ENCODE assay signal across 1 cellular context in genomic region chr22:28296452-28296851, GRCh38.
TF ChIP-seq lines count a peak whose summit lies in the region.

No MANE protein-coding gene starts in this region.

TF ChIP-seq in HepG2, 621 proteins besides CTCF, POLR2A, EP300 and RAD21 (continued from another document):
- TF ChIP-seq REST (IDR thresholded peaks at IDR 0.05; ENCODE audit: borderline replicate concordance in 1 of 2, low read depth in 1 of 2, low read length in 2 of 2): no peak
- TF ChIP-seq RARA (CRISPR knock-in tag; IDR thresholded peaks at IDR 0.05): peak; percentile 63
- no peak for TF ChIP-seq FOXK2 (IDR thresholded peaks at IDR 0.05)
- no peak for TF ChIP-seq KLF12 (CRISPR knock-in tag; IDR thresholded peaks at IDR 0.05; ENCODE audit: borderline replicate concordance)
- TF ChIP-seq KDM4B (CRISPR knock-in tag; IDR thresholded peaks at IDR 0.05): no peak
- 0 out of 2 replicates have a peak, but pooled peaks have one; percentile 19 for TF ChIP-seq HNF4A (CRISPR knock-in tag; IDR thresholded peaks at IDR 0.05)
- no peak for TF ChIP-seq HOXA3 (CRISPR knock-in tag; IDR thresholded peaks at IDR 0.05)
- TF ChIP-seq ZNF574 (CRISPR knock-in tag; IDR thresholded peaks at IDR 0.05): no peak
- TF ChIP-seq RXRA (CRISPR knock-in tag; IDR thresholded peaks at IDR 0.05): no peak
- no peak for TF ChIP-seq HCFC1 (IDR thresholded peaks at IDR 0.05; ENCODE audit: low read depth, low read length)
- TF ChIP-seq ZNF10 (CRISPR knock-in tag; IDR thresholded peaks at IDR 0.05; ENCODE audit: borderline replicate concordance, low read depth): no peak
- TF ChIP-seq ZNF280B (CRISPR knock-in tag; IDR thresholded peaks at IDR 0.05; ENCODE audit: borderline replicate concordance): no peak
- TF ChIP-seq ZNF232 (CRISPR knock-in tag; IDR thresholded peaks at IDR 0.05; ENCODE audit: borderline replicate concordance): no peak
- TF ChIP-seq MXD4 (CRISPR knock-in tag; IDR thresholded peaks at IDR 0.05): no peak
- no peak for TF ChIP-seq ZNF761 (CRISPR knock-in tag; conservative IDR thresholded peaks at IDR 0.05)
- no peak for TF ChIP-seq FOXA1 (IDR thresholded peaks at IDR 0.05)
- TF ChIP-seq FOXA1 (CRISPR knock-in tag; IDR thresholded peaks at IDR 0.05): 0 out of 2 replicates have a peak, but pooled peaks have one; percentile 8
- no peak for TF ChIP-seq ZBTB7A (CRISPR knock-in tag; IDR thresholded peaks at IDR 0.05)
- TF ChIP-seq MED8 (CRISPR knock-in tag; IDR thresholded peaks at IDR 0.05; ENCODE audit: insufficient replicate concordance): no peak
- TF ChIP-seq SYNCRIP (IDR thresholded peaks at IDR 0.05; ENCODE audit: insufficient read depth, low read depth, low read length): no peak
- no peak for TF ChIP-seq ZSCAN25 (CRISPR knock-in tag; IDR thresholded peaks at IDR 0.05)
- no peak for TF ChIP-seq JUND (CRISPR knock-in tag; IDR thresholded peaks at IDR 0.05)
- TF ChIP-seq ZNF207 (IDR thresholded peaks at IDR 0.05; ENCODE audit: borderline replicate concordance): no peak
- TF ChIP-seq GATAD1 (CRISPR knock-in tag; IDR thresholded peaks at IDR 0.05): no peak
- no peak for TF ChIP-seq TBP (CRISPR knock-in tag; IDR thresholded peaks at IDR 0.05)
- no peak for TF ChIP-seq SIN3A (IDR thresholded peaks at IDR 0.05; ENCODE audit: borderline replicate concordance, low read depth, low read length)
- TF ChIP-seq ZFP62 (CRISPR knock-in tag; IDR thresholded peaks at IDR 0.05): no peak
- no peak for TF ChIP-seq ZNF318 (CRISPR knock-in tag; IDR thresholded peaks at IDR 0.05)
- TF ChIP-seq ZNF354B (CRISPR knock-in tag; IDR thresholded peaks at IDR 0.05): no peak
- no peak for TF ChIP-seq HMGXB3 (CRISPR knock-in tag; IDR thresholded peaks at IDR 0.05; ENCODE audit: borderline replicate concordance)
- TF ChIP-seq ATM (IDR thresholded peaks at IDR 0.05; ENCODE audit: borderline replicate concordance): no peak
- TF ChIP-seq NFKB2 (CRISPR knock-in tag; IDR thresholded peaks at IDR 0.05; ENCODE audit: borderline replicate concordance): no peak
- TF ChIP-seq PREB (CRISPR knock-in tag; IDR thresholded peaks at IDR 0.05): no peak
- no peak for TF ChIP-seq SOX13 (IDR thresholded peaks at IDR 0.05)
- peak in 1 of 2 experiments; percentile 26; a peak in 1 of 4 replicates for TF ChIP-seq SOX13 (CRISPR knock-in tag; conservative IDR thresholded peaks at IDR 0.05 in 1 of 2, IDR thresholded peaks at IDR 0.05 in 1 of 2)
